24 cellular contexts compared by ENCODE assay signal in the genomic region with DNA sequence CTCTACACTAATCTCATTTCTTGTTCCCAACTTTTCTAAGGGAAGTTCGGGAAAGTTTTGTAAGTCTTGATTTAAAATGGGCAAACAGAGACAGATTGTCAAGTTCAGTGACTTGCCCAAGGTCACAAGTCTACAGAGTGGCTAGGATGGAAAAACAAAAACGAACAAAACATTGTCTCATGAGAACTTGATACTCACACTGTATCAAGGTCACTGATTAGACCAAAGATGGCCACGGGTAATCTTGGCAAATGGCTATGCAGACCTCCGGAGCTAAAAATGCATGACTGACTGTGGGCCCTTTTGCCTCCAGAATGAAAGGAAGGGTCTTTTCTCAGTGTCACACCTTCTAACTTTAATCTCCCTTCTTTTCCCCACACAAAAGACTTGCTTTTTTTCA.
DNase-seq lines count a peak whose midpoint lies in the region; ATAC-seq and TF ChIP-seq lines count a peak whose summit lies in the region.
"Had no signal": no experiment of that assay in that cellular context is flagged by ENCODE, and none has a peak within 500 bp of the region (broad histone marks: within the 10 kb centered on the region; RNA-seq: fewer than 3 reads in every experiment).

No MANE protein-coding gene starts in this region.

- H3K27me3 ChIP-seq in thyroid gland = no peaks in the 10 kb centered on the region
- H3K27me3 ChIP-seq: SJCRH30, uterus had no signal

- DNase-seq in activated T-cell treated with anti-CD3 and anti-CD28 coated beads, Interleukin-2, amount 50 U/mL, for 72 hours = no peak
- DNase-seq in activated T-cell treated with anti-CD3 and anti-CD28 coated beads, Interleukin-2, amount 50 U/mL, for 48 hours = no peak
- DNase-seq in activated CD8-positive, alpha-beta T cell treated with anti-CD3 and anti-CD28 coated beads for 36 hours = no peak
- no peak for DNase-seq in immature natural killer cell
- no peak for DNase-seq in stimulated activated naive CD8-positive, alpha-beta T cell treated with anti-CD3 and anti-CD28 coated beads, Interleukin-15, amount 100 ng/mL, for 72 hours
- DNase-seq in thyroid gland = no peak
- DNase-seq in D341Med (ENCODE audit: low spot score) = no peak
- no peak for DNase-seq in GDM1 (lab: John Stamatoyannopoulos, UW)
- DNase-seq: activated CD4-positive, alpha-beta T cell treated with anti-CD3 and anti-CD28 coated beads, Interleukin-2, amount 50 U/mL, for 48 hours; anterior cingulate cortex; dermis blood vessel endothelial cell; EL; mucosa of descending colon; NCI-H1092; NCI-H187 treated with DMSO at 0.1 percent for 48 hours; NCI-H524 treated with DMSO at 0.1 percent for 48 hours; SJCRH30; stimulated activated CD8-positive, alpha-beta memory T cell treated with anti-CD3 and anti-CD28 coated beads, Interleukin-4, amount 100 ng/mL, for 48 hours; substantia nigra; uterus had no signal

- H3K4me3 Mint-ChIP-seq in activated T-cell treated with anti-CD3 and anti-CD28 coated beads, Interleukin-2, amount 50 U/mL, for 72 hours = peak overlapping the region; percentile 3 to 21
- no peak overlapping the region for H3K4me3 Mint-ChIP-seq in activated CD8-positive, alpha-beta T cell treated with anti-CD3 and anti-CD28 coated beads for 36 hours
- H3K4me3 Mint-ChIP-seq in immature natural killer cell = no peak overlapping the region
- peak overlapping the region; percentile 5 to 33 for H3K4me3 Mint-ChIP-seq in stimulated activated naive CD8-positive, alpha-beta T cell treated with anti-CD3 and anti-CD28 coated beads, Interleukin-15, amount 100 ng/mL, for 72 hours
- H3K4me3 Mint-ChIP-seq: T-helper 1 cell treated with Interleukin-12 subunit alpha and Interleukin-12 subunit beta and Interleukin-4 antibody, amounts not matched to agents 30 μg/mL and 1 μg/mL, for 36 hours had no signal

- H3K9me3 ChIP-seq in thyroid gland = no peaks in the 10 kb centered on the region
- H3K9me3 ChIP-seq: HAP-1, mucosa of descending colon, prostate gland, SJCRH30, uterus had no signal

- peaks cover 21 to 52% of the 10 kb centered on the region in 2 donors for H3K4me1 ChIP-seq in thyroid gland

- 84 to 86% methylated on average over 4 of the region's 4 CpGs for WGBS in thyroid gland, 2 donors

- peaks cover 92% of the 10 kb centered on the region for H3K4me1 Mint-ChIP-seq in activated T-cell treated with anti-CD3 and anti-CD28 coated beads, Interleukin-2, amount 50 U/mL, for 72 hours (ENCODE audit: low read depth)
- peaks cover 87% of the 10 kb centered on the region for H3K4me1 Mint-ChIP-seq in activated CD8-positive, alpha-beta T cell treated with anti-CD3 and anti-CD28 coated beads for 36 hours (ENCODE audit: low read depth)
- H3K4me1 Mint-ChIP-seq in immature natural killer cell = peaks cover 82 to 94% of the 10 kb centered on the region in 2 donors
- peaks cover 90% of the 10 kb centered on the region for H3K4me1 Mint-ChIP-seq in stimulated activated naive CD8-positive, alpha-beta T cell treated with anti-CD3 and anti-CD28 coated beads, Interleukin-15, amount 100 ng/mL, for 72 hours

- H3K36me3 Mint-ChIP-seq in activated T-cell treated with anti-CD3 and anti-CD28 coated beads, Interleukin-2, amount 50 U/mL, for 72 hours (ENCODE audit: insufficient read depth in 2 of 2) = peaks cover 4 to 15% of the 10 kb centered on the region in 2 donors
- H3K36me3 Mint-ChIP-seq in activated CD8-positive, alpha-beta T cell treated with anti-CD3 and anti-CD28 coated beads for 36 hours (ENCODE audit: low read depth) = peaks cover 48% of the 10 kb centered on the region
- peaks cover 0 to 4% (median 0%) of the 10 kb centered on the region in 3 donors for H3K36me3 Mint-ChIP-seq in immature natural killer cell

- TF ChIP-seq CTCF in activated CD8-positive, alpha-beta T cell treated with anti-CD3 and anti-CD28 coated beads for 36 hours (IDR thresholded peaks at IDR 0.05) = no peak
- TF ChIP-seq CTCF in thyroid gland (IDR thresholded peaks at IDR 0.05) = no peak

- no peak overlapping the region for H3K27ac ChIP-seq in thyroid gland
- H3K27ac ChIP-seq: HL-60, prostate gland, SJCRH30, uterus had no signal

- CTCF ChIA-PET in activated CD8-positive, alpha-beta T cell treated with anti-CD3 and anti-CD28 coated beads for 36 hours (lab: Charles Lee) = interaction anchor here (0.9 to 1.2 kb wide), 2 partner anchors 9 to 43 kb away, joined by 3 read pairs; no protein-coding TSS in a partner anchor

- H3K27me3 Mint-ChIP-seq in activated T-cell treated with anti-CD3 and anti-CD28 coated beads, Interleukin-2, amount 50 U/mL, for 72 hours (ENCODE audit: low read depth) = no peaks in the 10 kb centered on the region
- H3K27me3 Mint-ChIP-seq in activated CD8-positive, alpha-beta T cell treated with anti-CD3 and anti-CD28 coated beads for 36 hours = no peaks in the 10 kb centered on the region
- peaks cover 0 to 5% (median 0%) of the 10 kb centered on the region in 3 donors for H3K27me3 Mint-ChIP-seq in immature natural killer cell (ENCODE audit: low read depth in 3 of 3)
- no peaks in the 10 kb centered on the region for H3K27me3 Mint-ChIP-seq in stimulated activated naive CD8-positive, alpha-beta T cell treated with anti-CD3 and anti-CD28 coated beads, Interleukin-15, amount 100 ng/mL, for 72 hours

- no peak overlapping the region for H3K4me3 ChIP-seq in thyroid gland (replicated peaks in 1 of 3)
- H3K4me3 ChIP-seq: HAP-1, mucosa of descending colon, prostate gland, SJCRH30, uterus had no signal

- POLR2A ChIA-PET in activated CD8-positive, alpha-beta T cell treated with anti-CD3 and anti-CD28 coated beads for 36 hours (lab: Charles Lee) = interaction anchor here (0.5 to 2.8 kb wide), 4 partner anchors 21 to 344 kb away, joined by 3 to 10 read pairs (median 4); no protein-coding TSS in a partner anchor

- H3K9me3 Mint-ChIP-seq in activated T-cell treated with anti-CD3 and anti-CD28 coated beads, Interleukin-2, amount 50 U/mL, for 72 hours = no peaks in the 10 kb centered on the region
- no peaks in the 10 kb centered on the region for H3K9me3 Mint-ChIP-seq in activated CD8-positive, alpha-beta T cell treated with anti-CD3 and anti-CD28 coated beads for 36 hours
- H3K9me3 Mint-ChIP-seq in immature natural killer cell = no peaks in the 10 kb centered on the region
- no peaks in the 10 kb centered on the region for H3K9me3 Mint-ChIP-seq in stimulated activated naive CD8-positive, alpha-beta T cell treated with anti-CD3 and anti-CD28 coated beads, Interleukin-15, amount 100 ng/mL, for 72 hours
- H3K9me3 Mint-ChIP-seq: T-helper 1 cell treated with Interleukin-12 subunit alpha and Interleukin-12 subunit beta and Interleukin-4 antibody, amounts not matched to agents 30 μg/mL and 1 μg/mL, for 36 hours had no signal

- intact Hi-C loops in activated CD8-positive, alpha-beta T cell treated with anti-CD3 and anti-CD28 coated beads for 36 hours (cut with micrococcal nuclease) = loop anchor here (10.0 kb wide), 1 partner anchor 272 kb away; no protein-coding TSS in a partner anchor
- intact Hi-C loops in thyroid gland (cut with DNase I) = no loop called here

- no peak for TF ChIP-seq POLR2A in thyroid gland (IDR thresholded peaks at IDR 0.05)

- no peak overlapping the region for H3K27ac Mint-ChIP-seq in activated T-cell treated with anti-CD3 and anti-CD28 coated beads, Interleukin-2, amount 50 U/mL, for 72 hours
- peak overlapping the region; percentile 69 for H3K27ac Mint-ChIP-seq in activated CD8-positive, alpha-beta T cell treated with anti-CD3 and anti-CD28 coated beads for 36 hours
- peak overlapping the region; percentile 6 to 80 (median 32) for H3K27ac Mint-ChIP-seq in immature natural killer cell
- H3K27ac Mint-ChIP-seq in stimulated activated naive CD8-positive, alpha-beta T cell treated with anti-CD3 and anti-CD28 coated beads, Interleukin-15, amount 100 ng/mL, for 72 hours = peak overlapping the region in 1 of 2 donors; percentile 22
- H3K27ac Mint-ChIP-seq: T-helper 1 cell treated with Interleukin-12 subunit alpha and Interleukin-12 subunit beta and Interleukin-4 antibody, amounts not matched to agents 30 μg/mL and 1 μg/mL, for 36 hours had no signal

- no peaks in the 10 kb centered on the region for H3K36me3 ChIP-seq in thyroid gland
- H3K36me3 ChIP-seq: HAP-1, prostate gland, SJCRH30, uterus had no signal

- ATAC-seq in activated T-cell treated with anti-CD3 and anti-CD28 coated beads, Interleukin-2, amount 50 U/mL, for 72 hours (replicated peaks in 1 of 2) = no peak
- ATAC-seq in activated CD8-positive, alpha-beta T cell treated with anti-CD3 and anti-CD28 coated beads for 36 hours = no peak
- ATAC-seq in stimulated activated naive CD8-positive, alpha-beta T cell treated with anti-CD3 and anti-CD28 coated beads, Interleukin-15, amount 100 ng/mL, for 72 hours = no peak
- ATAC-seq: mucosa of descending colon had no signal

Comparison
In these comparisons a context has a peak if more than half of its experiments do, and no peak if none do; other contexts are left out.
1. H3K4me3 Mint-ChIP-seq: peak in activated T-cell treated with anti-CD3 and anti-CD28 coated beads, Interleukin-2, amount 50 U/mL, for 72 hours (2 of 2) and stimulated activated naive CD8-positive, alpha-beta T cell treated with anti-CD3 and anti-CD28 coated beads, Interleukin-15, amount 100 ng/mL, for 72 hours (2 of 2); none in activated CD8-positive, alpha-beta T cell treated with anti-CD3 and anti-CD28 coated beads for 36 hours (single experiment) and immature natural killer cell (0 of 5).